In genomic region chr7:118183586-118184391, GRCh38 we compare ENCODE assay signal across 1 cellular context.
TF ChIP-seq lines count a peak whose summit lies in the region.

LSM8 (plus strand) TSS chr7:118184164; CDS start chr7:118184224, 60 bp downstream.

TF ChIP-seq in K562, 482 proteins besides CTCF, POLR2A, EP300 and RAD21 (continued from another document and continues in another):
- TF ChIP-seq BDP1 (IDR thresholded peaks at IDR 0.05; ENCODE audit: insufficient read depth, insufficient read length) (no peak), HBP1 (CRISPR knock-in tag; IDR thresholded peaks at IDR 0.05) (peak; percentile 95), MECOM (CRISPR knock-in tag; IDR thresholded peaks at IDR 0.05) (no peak), KDM5B (IDR thresholded peaks at IDR 0.05; ENCODE audit: insufficient replicate concordance, low read depth, low read length) (peak; percentile 94), MGA (IDR thresholded peaks at IDR 0.05) (no peak; the same call in 1 of the 2 replicates), TCF7 (IDR thresholded peaks at IDR 0.05; ENCODE audit: borderline replicate concordance) (no peak), MED1 (CRISPR knock-in tag; IDR thresholded peaks at IDR 0.05; ENCODE audit: borderline replicate concordance) (no peak), FOXM1 (IDR thresholded peaks at IDR 0.05; ENCODE audit: low read depth) (peak; percentile 71), FOXM1 (CRISPR knock-in tag; IDR thresholded peaks at IDR 0.05; ENCODE audit: low read depth) (peak; percentile 58; the same call in 1 of the 2 replicates), HIVEP1 (CRISPR knock-in tag; IDR thresholded peaks at IDR 0.05) (0 out of 2 replicates have a peak, but pooled peaks have one; percentile 69), CREM (IDR thresholded peaks at IDR 0.05; ENCODE audit: low read depth) (peak; percentile 85), CHD2 (IDR thresholded peaks at IDR 0.05; ENCODE audit: low read depth, low read length) (peak; percentile 98), ZNF639 (CRISPR knock-in tag; conservative IDR thresholded peaks at IDR 0.05 in 1 of 2, IDR thresholded peaks at IDR 0.05 in 1 of 2) (peak in 1 of 2 experiments; percentile 29; a peak in 1 of 4 replicates), ZBTB34 (CRISPR knock-in tag; IDR thresholded peaks at IDR 0.05) (no peak), NCOA6 (IDR thresholded peaks at IDR 0.05) (peak; percentile 57; the same call in 1 of the 2 replicates), CBFA2T2 (conservative IDR thresholded peaks at IDR 0.05) (no peak), NFYB (IDR thresholded peaks at IDR 0.05; ENCODE audit: extremely low read depth, insufficient read length) (peak; percentile 14), ZNF143 (CRISPR knock-in tag; IDR thresholded peaks at IDR 0.05) (no peak), ETS2 (tag; IDR thresholded peaks at IDR 0.05; ENCODE audit: borderline replicate concordance, poor library complexity, severe bottlenecking) (no peak), HEY1 (CRISPR knock-in tag; IDR thresholded peaks at IDR 0.05; ENCODE audit: borderline replicate concordance) (peak; percentile 72; the same call in 1 of the 2 replicates), HCFC1 (IDR thresholded peaks at IDR 0.05; ENCODE audit: low read depth, low read length) (peak; percentile 47), ZNF77 (CRISPR knock-in tag; IDR thresholded peaks at IDR 0.05) (no peak), HDAC1 (IDR thresholded peaks at IDR 0.05) (peak in 1 of 2 experiments; percentile 77; a peak in 2 of 4 replicates), CCAR2 (IDR thresholded peaks at IDR 0.05; ENCODE audit: low read depth, low read length) (no peak), SP1 (CRISPR knock-in tag; IDR thresholded peaks at IDR 0.05) (peak; percentile 64; the same call in 1 of the 2 replicates), ELF4 (CRISPR knock-in tag; IDR thresholded peaks at IDR 0.05) (peak; percentile 98), ELK3 (CRISPR knock-in tag; IDR thresholded peaks at IDR 0.05) (no peak)
- TF ChIP-seq, protein P1, sequence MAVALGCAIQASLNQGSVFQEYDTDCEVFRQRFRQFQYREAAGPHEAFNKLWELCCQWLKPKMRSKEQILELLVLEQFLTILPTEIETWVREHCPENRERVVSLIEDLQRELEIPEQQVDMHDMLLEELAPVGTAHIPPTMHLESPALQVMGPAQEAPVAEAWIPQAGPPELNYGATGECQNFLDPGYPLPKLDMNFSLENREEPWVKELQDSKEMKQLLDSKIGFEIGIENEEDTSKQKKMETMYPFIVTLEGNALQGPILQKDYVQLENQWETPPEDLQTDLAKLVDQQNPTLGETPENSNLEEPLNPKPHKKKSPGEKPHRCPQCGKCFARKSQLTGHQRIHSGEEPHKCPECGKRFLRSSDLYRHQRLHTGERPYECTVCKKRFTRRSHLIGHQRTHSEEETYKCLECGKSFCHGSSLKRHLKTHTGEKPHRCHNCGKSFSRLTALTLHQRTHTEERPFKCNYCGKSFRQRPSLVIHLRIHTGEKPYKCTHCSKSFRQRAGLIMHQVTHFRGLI (CRISPR knock-in tag; IDR thresholded peaks at IDR 0.05) = 0 out of 2 replicates have a peak, but pooled peaks have one; percentile 61
- TF ChIP-seq, protein P2, sequence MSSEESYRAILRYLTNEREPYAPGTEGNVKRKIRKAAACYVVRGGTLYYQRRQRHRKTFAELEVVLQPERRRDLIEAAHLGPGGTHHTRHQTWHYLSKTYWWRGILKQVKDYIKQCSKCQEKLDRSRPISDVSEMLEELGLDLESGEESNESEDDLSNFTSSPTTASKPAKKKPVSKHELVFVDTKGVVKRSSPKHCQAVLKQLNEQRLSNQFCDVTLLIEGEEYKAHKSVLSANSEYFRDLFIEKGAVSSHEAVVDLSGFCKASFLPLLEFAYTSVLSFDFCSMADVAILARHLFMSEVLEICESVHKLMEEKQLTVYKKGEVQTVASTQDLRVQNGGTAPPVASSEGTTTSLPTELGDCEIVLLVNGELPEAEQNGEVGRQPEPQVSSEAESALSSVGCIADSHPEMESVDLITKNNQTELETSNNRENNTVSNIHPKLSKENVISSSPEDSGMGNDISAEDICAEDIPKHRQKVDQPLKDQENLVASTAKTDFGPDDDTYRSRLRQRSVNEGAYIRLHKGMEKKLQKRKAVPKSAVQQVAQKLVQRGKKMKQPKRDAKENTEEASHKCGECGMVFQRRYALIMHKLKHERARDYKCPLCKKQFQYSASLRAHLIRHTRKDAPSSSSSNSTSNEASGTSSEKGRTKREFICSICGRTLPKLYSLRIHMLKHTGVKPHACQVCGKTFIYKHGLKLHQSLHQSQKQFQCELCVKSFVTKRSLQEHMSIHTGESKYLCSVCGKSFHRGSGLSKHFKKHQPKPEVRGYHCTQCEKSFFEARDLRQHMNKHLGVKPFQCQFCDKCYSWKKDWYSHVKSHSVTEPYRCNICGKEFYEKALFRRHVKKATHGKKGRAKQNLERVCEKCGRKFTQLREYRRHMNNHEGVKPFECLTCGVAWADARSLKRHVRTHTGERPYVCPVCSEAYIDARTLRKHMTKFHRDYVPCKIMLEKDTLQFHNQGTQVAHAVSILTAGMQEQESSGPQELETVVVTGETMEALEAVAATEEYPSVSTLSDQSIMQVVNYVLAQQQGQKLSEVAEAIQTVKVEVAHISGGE (CRISPR knock-in tag; IDR thresholded peaks at IDR 0.05) = no peak; a peak in 1 of 6 replicates
- TF ChIP-seq, protein P3, sequence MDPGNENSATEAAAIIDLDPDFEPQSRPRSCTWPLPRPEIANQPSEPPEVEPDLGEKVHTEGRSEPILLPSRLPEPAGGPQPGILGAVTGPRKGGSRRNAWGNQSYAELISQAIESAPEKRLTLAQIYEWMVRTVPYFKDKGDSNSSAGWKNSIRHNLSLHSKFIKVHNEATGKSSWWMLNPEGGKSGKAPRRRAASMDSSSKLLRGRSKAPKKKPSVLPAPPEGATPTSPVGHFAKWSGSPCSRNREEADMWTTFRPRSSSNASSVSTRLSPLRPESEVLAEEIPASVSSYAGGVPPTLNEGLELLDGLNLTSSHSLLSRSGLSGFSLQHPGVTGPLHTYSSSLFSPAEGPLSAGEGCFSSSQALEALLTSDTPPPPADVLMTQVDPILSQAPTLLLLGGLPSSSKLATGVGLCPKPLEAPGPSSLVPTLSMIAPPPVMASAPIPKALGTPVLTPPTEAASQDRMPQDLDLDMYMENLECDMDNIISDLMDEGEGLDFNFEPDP (CRISPR knock-in tag; IDR thresholded peaks at IDR 0.05) = 0 out of 2 replicates have a peak, but pooled peaks have one; percentile 72
